Comparison of ENCODE assay signal across 1 cellular context in genomic region chr22:35383679-35384071, GRCh38.
TF ChIP-seq lines count a peak whose summit lies in the region.

No MANE protein-coding gene starts in this region.

TF ChIP-seq in IMR-90, 13 proteins besides CTCF, POLR2A, EP300 and RAD21:
- TF ChIP-seq MAZ (IDR thresholded peaks at IDR 0.05; ENCODE audit: borderline replicate concordance, low read depth, low read length) (no peak), RCOR1 (IDR thresholded peaks at IDR 0.05; ENCODE audit: insufficient replicate concordance, low read length) (no peak), FOS (IDR thresholded peaks at IDR 0.05; ENCODE audit: low read depth, low read length) (no peak), NFE2L2 (IDR thresholded peaks at IDR 0.05; ENCODE audit: low read depth, low read length) (no peak), CHD1 (IDR thresholded peaks at IDR 0.05; ENCODE audit: low read depth, low read length) (no peak), RFX5 (IDR thresholded peaks at IDR 0.05; ENCODE audit: low read depth, low read length) (no peak), BHLHE40 (IDR thresholded peaks at IDR 0.05; ENCODE audit: low read depth, low read length) (no peak), CEBPB (IDR thresholded peaks at IDR 0.05; ENCODE audit: low read depth, low read length) (no peak), USF2 (IDR thresholded peaks at IDR 0.05; ENCODE audit: low read depth, low read length) (no peak), SMC3 (IDR thresholded peaks at IDR 0.05; ENCODE audit: low read depth, low read length) (no peak), ELK1 (IDR thresholded peaks at IDR 0.05; ENCODE audit: borderline replicate concordance, low read depth, low read length) (no peak), MAFK (IDR thresholded peaks at IDR 0.05; ENCODE audit: low read depth, low read length) (no peak), MXI1 (IDR thresholded peaks at IDR 0.05; ENCODE audit: borderline replicate concordance, low read depth, low read length) (no peak)
